18 cellular contexts compared by ENCODE assay signal in genomic region chr12:23830210-23830609, GRCh38.
DNase-seq lines count a peak whose midpoint lies in the region; ATAC-seq, FAIRE-seq and TF ChIP-seq lines count a peak whose summit lies in the region.
"Had no signal": no experiment of that assay in that cellular context is flagged by ENCODE, and none has a peak within 500 bp of the region (broad histone marks: within the 10 kb centered on the region; RNA-seq: fewer than 3 reads in every experiment).

No MANE protein-coding gene starts in this region.

- ATAC-seq in HG03175 (IDR thresholded peaks at IDR 0.05; ENCODE audit: unreplicated experiment): no peak
- ATAC-seq: SK-N-SH treated with all-trans-retinoic acid at 6 μM for 48 hours had no signal

- TF ChIP-seq POLR2A in lower leg skin (IDR thresholded peaks at IDR 0.05): no peak

- H3K27me3 ChIP-seq in endocrine pancreas (ENCODE audit: control insufficient read depth, insufficient read depth, low read length): no peaks in the 10 kb centered on the region

- DNase-seq in DMS53 (lab: John Stamatoyannopoulos, UW) (peak; percentile 79), HTR-8/SVneo (ENCODE audit: insufficient read length, low spot score) (no peak), NCI-H69 (lab: John Stamatoyannopoulos, UW) (peak; percentile 72), lower leg skin (ENCODE audit: low spot score in 2 of 2) (no peak), HCEC 1CT (no peak), NCI-H1092 treated with DMSO at 0.1 percent for 48 hours (lab: John Stamatoyannopoulos, UW) (no peak)
- DNase-seq: DMS79; H9; Karpas-422; NCI-H146; NCI-H2029; NCI-H2171 treated with DMSO at 0.1 percent for 48 hours; NCI-H774; NK-92 treated with Interleukin-12 subunit alpha and Interleukin-12 subunit beta, amount 100 ng/mL, for 24 hours; SIG-M5 had no signal

- TF ChIP-seq CTCF in lower leg skin (IDR thresholded peaks at IDR 0.05): no peak

- H3K4me1 ChIP-seq in endocrine pancreas (ENCODE audit: control insufficient read depth, insufficient read depth, low read length): peaks cover 22% of the 10 kb centered on the region

- H3K9ac ChIP-seq in endocrine pancreas (ENCODE audit: control insufficient read depth, insufficient read depth, low read length): no peak overlapping the region

- WGBS in lower leg skin, 2 donors: 65 to 77% methylated on average over 2 of the region's 2 CpGs

- peak overlapping the region; percentile 60 for H3K4me3 ChIP-seq in endocrine pancreas (ENCODE audit: control insufficient read depth, insufficient read depth, low read length)
- H3K4me3 ChIP-seq in lower leg skin (ENCODE audit: low read depth, poor library complexity, severe bottlenecking): no peak overlapping the region

- peak; percentile 59 for FAIRE-seq in HTR-8/SVneo (lab: Jason Lieb, UNC)

- intact Hi-C loops in lower leg skin (cut with DNase I; ENCODE audit: low total_unique reads): no loop called here

- no peaks in the 10 kb centered on the region for H3K36me3 ChIP-seq in endocrine pancreas (ENCODE audit: control insufficient read depth, insufficient read depth, low read length)

- no peaks in the 10 kb centered on the region for H3K9me3 ChIP-seq in endocrine pancreas (ENCODE audit: control insufficient read depth, low read length)

Comparison
In these comparisons a context has a peak if more than half of its experiments do, and no peak if none do; other contexts are left out.
1. DNase-seq: peak in DMS53 (single experiment) and NCI-H69 (single experiment); none in HTR-8/SVneo (single experiment), lower leg skin (0 of 2), HCEC 1CT (single experiment) and NCI-H1092 treated with DMSO at 0.1 percent for 48 hours (single experiment).